ENCODE assay signal across 8 cellular contexts in genomic region chr14:50116986-50117385, GRCh38. TPM values are rescaled to one million over a fixed set of nuclear protein-coding genes. Genes with fewer than 3 reads are reported as not detected.
DNase-seq lines count a peak whose midpoint lies in the region; ATAC-seq and TF ChIP-seq lines count a peak whose summit lies in the region.

No MANE protein-coding gene starts in this region.

- no peak for ATAC-seq in central memory CD8-positive, alpha-beta T cell (replicated peaks; ENCODE audit: extremely low read depth, poor library complexity, severe bottlenecking)
- ATAC-seq in natural killer cell treated with Interleukin-12 subunit alpha and Interleukin-12 subunit beta and Interleukin-15 and Interleukin-18, amount 100 ng/mL, for 72 hours: no peak
- ATAC-seq in HG02973 (IDR thresholded peaks at IDR 0.05; ENCODE audit: unreplicated experiment): no peak
- no peak for ATAC-seq in HG02840 (IDR thresholded peaks at IDR 0.05; ENCODE audit: low FRiP score, unreplicated experiment)
- ATAC-seq in mucosa of descending colon: no peak
- ATAC-seq in HG03175 (IDR thresholded peaks at IDR 0.05; ENCODE audit: unreplicated experiment): no peak

- H3K27ac Mint-ChIP-seq in central memory CD8-positive, alpha-beta T cell (ENCODE audit: low read depth): peak overlapping the region; percentile 96
- H3K27ac Mint-ChIP-seq in natural killer cell treated with Interleukin-12 subunit alpha and Interleukin-12 subunit beta and Interleukin-15 and Interleukin-18, amount 100 ng/mL, for 72 hours: peak overlapping the region; percentile 88 to 96

- DNase-seq in Ammon's horn (ENCODE audit: low spot score) (peak; percentile 15), mucosa of descending colon (no peak)
- no peak for DNase-seq in Jurkat, Clone E6-1 (ENCODE audit: low read depth, low spot score)
- DNase-seq in central memory CD8-positive, alpha-beta T cell (ENCODE audit: low spot score in 2 of 2): no peak
- no peak for DNase-seq in natural killer cell treated with Interleukin-12 subunit alpha and Interleukin-12 subunit beta and Interleukin-15 and Interleukin-18, amount 100 ng/mL, for 72 hours (ENCODE audit: low spot score)

- H3K4me1 Mint-ChIP-seq in central memory CD8-positive, alpha-beta T cell: peaks cover 14% of the 10 kb centered on the region
- peaks cover 14 to 21% of the 10 kb centered on the region in 2 donors for H3K4me1 Mint-ChIP-seq in natural killer cell treated with Interleukin-12 subunit alpha and Interleukin-12 subunit beta and Interleukin-15 and Interleukin-18, amount 100 ng/mL, for 72 hours (ENCODE audit: low read depth in 2 of 2)

- peaks cover 44% of the 10 kb centered on the region for H3K36me3 Mint-ChIP-seq in central memory CD8-positive, alpha-beta T cell (ENCODE audit: insufficient read depth)
- H3K36me3 Mint-ChIP-seq in natural killer cell treated with Interleukin-12 subunit alpha and Interleukin-12 subunit beta and Interleukin-15 and Interleukin-18, amount 100 ng/mL, for 72 hours: peaks cover 10% of the 10 kb centered on the region

- H3K4me3 ChIP-seq in Jurkat, Clone E6-1 (ENCODE audit: low read length): peak overlapping the region; percentile 91
- no peak overlapping the region for H3K4me3 ChIP-seq in mucosa of descending colon

- peak overlapping the region; percentile 96 for H3K4me3 Mint-ChIP-seq in central memory CD8-positive, alpha-beta T cell
- peak overlapping the region; percentile 88 for H3K4me3 Mint-ChIP-seq in natural killer cell treated with Interleukin-12 subunit alpha and Interleukin-12 subunit beta and Interleukin-15 and Interleukin-18, amount 100 ng/mL, for 72 hours

- peaks cover 20% of the 10 kb centered on the region for H3K4me1 ChIP-seq in mucosa of descending colon (ENCODE audit: low read depth)

- H3K27me3 Mint-ChIP-seq in central memory CD8-positive, alpha-beta T cell: no peaks in the 10 kb centered on the region
- H3K27me3 Mint-ChIP-seq in natural killer cell treated with Interleukin-12 subunit alpha and Interleukin-12 subunit beta and Interleukin-15 and Interleukin-18, amount 100 ng/mL, for 72 hours: no peaks in the 10 kb centered on the region

- no peaks in the 10 kb centered on the region for H3K9me3 Mint-ChIP-seq in central memory CD8-positive, alpha-beta T cell
- no peaks in the 10 kb centered on the region for H3K9me3 Mint-ChIP-seq in natural killer cell treated with Interleukin-12 subunit alpha and Interleukin-12 subunit beta and Interleukin-15 and Interleukin-18, amount 100 ng/mL, for 72 hours

- H3K36me3 ChIP-seq in mucosa of descending colon (ENCODE audit: low read depth): no peaks in the 10 kb centered on the region

- TF ChIP-seq CTCF in mucosa of descending colon (IDR thresholded peaks at IDR 0.05): no peak

- no peaks in the 10 kb centered on the region for H3K9me3 ChIP-seq in mucosa of descending colon

- intact Hi-C loops in mucosa of descending colon (cut with DNase I, micrococcal nuclease): no loop called here

RNA-seq across cellular contexts. Expression of gene VCPKMT, which starts 0.6 kb away (rescaled TPM):
- 14.6 TPM for polyA plus RNA-seq in Jurkat, Clone E6-1 (2012; ENCODE audit: insufficient read depth, insufficient read length)
- 10 to 100 TPM; 14.0 to 24.6 TPM for total RNA-seq in natural killer cell treated with Interleukin-12 subunit alpha and Interleukin-12 subunit beta and Interleukin-15 and Interleukin-18, amount 100 ng/mL, for 72 hours
- total RNA-seq in mucosa of descending colon: 1 to 10 TPM; 5.9 to 8.9 (median 6.9) TPM
